In genomic region chr19:7943444-7944176, GRCh38 we compare ENCODE assay signal across 8 cellular contexts.
DNase-seq lines count a peak whose midpoint lies in the region; ATAC-seq lines count a peak whose summit lies in the region.

A gene with protein sequence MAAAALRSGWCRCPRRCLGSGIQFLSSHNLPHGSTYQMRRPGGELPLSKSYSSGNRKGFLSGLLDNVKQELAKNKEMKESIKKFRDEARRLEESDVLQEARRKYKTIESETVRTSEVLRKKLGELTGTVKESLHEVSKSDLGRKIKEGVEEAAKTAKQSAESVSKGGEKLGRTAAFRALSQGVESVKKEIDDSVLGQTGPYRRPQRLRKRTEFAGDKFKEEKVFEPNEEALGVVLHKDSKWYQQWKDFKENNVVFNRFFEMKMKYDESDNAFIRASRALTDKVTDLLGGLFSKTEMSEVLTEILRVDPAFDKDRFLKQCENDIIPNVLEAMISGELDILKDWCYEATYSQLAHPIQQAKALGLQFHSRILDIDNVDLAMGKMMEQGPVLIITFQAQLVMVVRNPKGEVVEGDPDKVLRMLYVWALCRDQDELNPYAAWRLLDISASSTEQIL (minus strand): TSS chr19:7943666. CDS start chr19:7943651, 15 bp downstream.

- peak; percentile 99 for DNase-seq in NCI-H748 (lab: John Stamatoyannopoulos, UW; ENCODE audit: unreplicated experiment)
- DNase-seq in activated CD4-positive, alpha-beta T cell treated with anti-CD3 and anti-CD28 coated beads, Interleukin-2, amount 50 U/mL, for 1 hour, result peak; percentile 97
- DNase-seq in dedifferentiated amniotic fluid mesenchymal stem cell (ENCODE audit: extremely low spot score), result peak; percentile 99
- peak; percentile 100 for DNase-seq in left kidney (ENCODE audit: low read depth, low spot score)
- peak; percentile 98 for DNase-seq in stimulated activated CD4-positive, alpha-beta T cell treated with anti-CD3 and anti-CD28 coated beads, Interleukin-2, amount 100 ng/mL, for 24 hours

- H3K4me3 ChIP-seq in BLaER1 treated with 17β-estradiol and CSF1 and Interleukin-3, amounts not matched to agents 10 nM and 100 nM, result peak within 1 kb of the TSS; percentile 73 to 97 (median 92)

- H3K4me2 ChIP-seq in BLaER1 treated with 17β-estradiol and CSF1 and Interleukin-3, amounts not matched to agents 10 nM and 100 nM, result peak within 1 kb of the TSS; percentile 78 to 98 (median 90)

- H3K9ac ChIP-seq in BLaER1 treated with 17β-estradiol and CSF1 and Interleukin-3, amounts not matched to agents 10 nM and 100 nM, result peak within 1 kb of the TSS; percentile 90 to 98 (median 96)

- peak within 1 kb of the TSS; percentile 83 to 97 (median 92) for H3K27ac ChIP-seq in BLaER1 treated with 17β-estradiol and CSF1 and Interleukin-3, amounts not matched to agents 10 nM and 100 nM

- H3K36me3 ChIP-seq in BLaER1 treated with 17β-estradiol and CSF1 and Interleukin-3, amounts not matched to agents 10 nM and 100 nM, result peaks cover 21 to 40% (median 32%) of the 10 kb centered on the region in 11 experiments

- H3K27me3 ChIP-seq in BLaER1 treated with 17β-estradiol and CSF1 and Interleukin-3, amounts not matched to agents 10 nM and 100 nM, result no peaks in the 10 kb centered on the region

- no peaks in the 10 kb centered on the region for H3K9me3 ChIP-seq in BLaER1 treated with 17β-estradiol and CSF1 and Interleukin-3, amounts not matched to agents 10 nM and 100 nM (replicated peaks in 1 of 11)

- ATAC-seq in GM19351 (IDR thresholded peaks at IDR 0.05; ENCODE audit: unreplicated experiment) (peak; percentile 96), HG03521 (IDR thresholded peaks at IDR 0.05; ENCODE audit: unreplicated experiment) (peak; percentile 94)

- H4K20me1 ChIP-seq in BLaER1 treated with 17β-estradiol and CSF1 and Interleukin-3, amounts not matched to agents 10 nM and 100 nM, result peaks cover 0 to 61% (median 33%) of the 10 kb centered on the region in 11 experiments; a peak in 15 of 22 replicates

- H3K4me1 ChIP-seq in BLaER1 treated with 17β-estradiol and CSF1 and Interleukin-3, amounts not matched to agents 10 nM and 100 nM, result peaks cover 23 to 42% (median 28%) of the 10 kb centered on the region in 10 experiments

Comparison
In these comparisons a context has a peak if more than half of its experiments do, and no peak if none do; other contexts are left out.
1. Peak in every context shown above with its lines: DNase-seq, ATAC-seq, H3K4me3 ChIP-seq and H3K27ac ChIP-seq.